8 cellular contexts compared by ENCODE assay signal in the genomic region with DNA sequence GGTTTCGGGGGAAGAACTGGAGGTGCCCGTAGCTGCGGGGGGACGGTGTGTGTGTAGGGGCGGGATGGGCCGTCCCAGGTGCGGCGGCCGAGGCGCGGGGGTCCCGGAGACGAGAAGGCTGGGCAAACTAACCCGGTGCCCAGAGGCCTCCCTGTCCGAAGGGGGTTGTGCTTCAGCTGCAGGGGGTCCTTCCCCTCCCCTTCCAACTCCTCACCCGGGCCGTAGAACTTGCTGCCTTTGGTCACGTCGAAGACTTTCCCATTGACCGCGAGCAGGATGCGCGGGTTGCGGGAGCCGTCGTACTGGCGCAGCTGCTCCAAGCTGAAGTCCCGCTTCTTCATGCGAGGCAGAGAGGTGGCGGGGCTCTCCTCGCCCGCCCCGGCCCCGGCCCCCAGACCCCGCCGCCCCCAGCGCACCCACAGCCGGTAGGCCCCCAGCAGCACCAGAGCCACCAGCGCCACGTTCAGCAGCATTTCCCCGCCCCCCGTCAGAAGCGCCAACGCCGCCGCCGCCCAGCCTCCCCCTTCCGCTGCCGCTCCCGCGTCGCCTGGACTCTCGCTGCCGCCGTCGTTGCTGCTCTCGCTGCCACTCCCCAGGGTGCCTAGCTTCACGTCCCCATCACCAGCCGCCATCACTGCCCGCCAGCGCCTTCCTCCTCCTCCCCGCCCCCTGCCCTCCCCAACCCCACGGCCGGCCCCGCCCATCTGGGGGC. TPM values are rescaled to one million over a fixed set of nuclear protein-coding genes. Genes with fewer than 3 reads are reported as not detected.
DNase-seq lines count a peak whose midpoint lies in the region; ATAC-seq and TF ChIP-seq lines count a peak whose summit lies in the region.

A gene with protein sequence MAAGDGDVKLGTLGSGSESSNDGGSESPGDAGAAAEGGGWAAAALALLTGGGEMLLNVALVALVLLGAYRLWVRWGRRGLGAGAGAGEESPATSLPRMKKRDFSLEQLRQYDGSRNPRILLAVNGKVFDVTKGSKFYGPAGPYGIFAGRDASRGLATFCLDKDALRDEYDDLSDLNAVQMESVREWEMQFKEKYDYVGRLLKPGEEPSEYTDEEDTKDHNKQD (minus strand): TSS at position 655 of the 712 bp plus-strand sequence. CDS start 23 bp downstream, at position 632.

- DNase-seq in mesothelial cell of epicardium (ENCODE audit: low spot score in 2 of 2, unreplicated experiment in 2 of 2) = no peak
- DNase-seq in tibial artery = no peak
- DNase-seq in DMS153 (lab: John Stamatoyannopoulos, UW) = no peak

- TF ChIP-seq CTCF in SU-DHL-6 (IDR thresholded peaks at IDR 0.05; ENCODE audit: insufficient read depth, low read length, poor library complexity, severe bottlenecking) (no peak), mesothelial cell of epicardium (IDR thresholded peaks at IDR 0.05; ENCODE audit: unreplicated experiment) (no peak), tibial artery (IDR thresholded peaks at IDR 0.05) (no peak)

- H3K4me1 ChIP-seq in ACC112 (ENCODE audit: control insufficient read depth, insufficient read depth, low read length, unreplicated experiment) (peaks cover 11% of the 10 kb centered on the region), endocrine pancreas (ENCODE audit: control insufficient read depth, insufficient read depth, low read length) (peaks cover 16% of the 10 kb centered on the region), tibial artery (peaks cover 0 to 33% (median 16%) of the 10 kb centered on the region in 4 donors)

- H4K20me1 ChIP-seq in SU-DHL-6 (ENCODE audit: low read depth, low read length) = peaks cover 4% of the 10 kb centered on the region; the same call in 1 of the 2 replicates

- intact Hi-C loops in tibial artery (cut with DNase I; ENCODE audit: low total_unique reads) = loop anchor here (2.0 to 10.0 kb wide), 4 partner anchors 99 to 525 kb away; a partner anchor contains a TSS

- peak within 1 kb of the TSS; percentile 76 for H3K4me2 ChIP-seq in SU-DHL-6 (ENCODE audit: low read depth, low read length, poor library complexity, severe bottlenecking)

- H3K36me3 Mint-ChIP-seq in mesothelial cell of epicardium = peaks cover 6% of the 10 kb centered on the region

- H3K9me2 ChIP-seq in SU-DHL-6 (replicated peaks; ENCODE audit: insufficient read depth, low read length) = no peaks in the 10 kb centered on the region

- H3K36me3 ChIP-seq in ACC112 (ENCODE audit: insufficient read depth, low read length) = 0 out of 2 replicates have a peak, but pooled peaks cover 5% of the 10 kb centered on the region
- 0 out of 2 replicates have a peak, but pooled peaks cover 7% of the 10 kb centered on the region for H3K36me3 ChIP-seq in SU-DHL-6 (ENCODE audit: low read length)
- H3K36me3 ChIP-seq in endocrine pancreas (ENCODE audit: control insufficient read depth, insufficient read depth, low read length) = no peaks in the 10 kb centered on the region
- no peaks in the 10 kb centered on the region for H3K36me3 ChIP-seq in tibial artery

- peaks cover 27% of the 10 kb centered on the region for H3K4me1 Mint-ChIP-seq in mesothelial cell of epicardium

- H3K9ac ChIP-seq in SU-DHL-6 (ENCODE audit: low read length) (peak within 1 kb of the TSS; percentile 83), endocrine pancreas (ENCODE audit: control insufficient read depth, insufficient read depth, low read length) (peak within 1 kb of the TSS; percentile 86)

- no peaks in the 10 kb centered on the region for H3K27me3 ChIP-seq in ACC112 (ENCODE audit: insufficient read depth, low read length)
- no peaks in the 10 kb centered on the region for H3K27me3 ChIP-seq in SU-DHL-6 (ENCODE audit: low read length)
- H3K27me3 ChIP-seq in endocrine pancreas (ENCODE audit: control insufficient read depth, insufficient read depth, low read length) = no peaks in the 10 kb centered on the region
- no peaks in the 10 kb centered on the region for H3K27me3 ChIP-seq in tibial artery

- peak within 1 kb of the TSS; percentile 98 for H3K27ac Mint-ChIP-seq in mesothelial cell of epicardium

- H3K9me3 ChIP-seq in SU-DHL-6 (ENCODE audit: insufficient read depth, low read length) (no peaks in the 10 kb centered on the region), endocrine pancreas (ENCODE audit: control insufficient read depth, low read length) (no peaks in the 10 kb centered on the region), tibial artery (no peaks in the 10 kb centered on the region)

- ATAC-seq in GM18499 (IDR thresholded peaks at IDR 0.05; ENCODE audit: insufficient read depth, unreplicated experiment) = peak; percentile 20
- peak; percentile 18 for ATAC-seq in HG03135 (IDR thresholded peaks at IDR 0.05; ENCODE audit: unreplicated experiment)

- H3K27ac ChIP-seq in ACC112 (ENCODE audit: low read depth, low read length) (peak within 1 kb of the TSS; percentile 74), SU-DHL-6 (ENCODE audit: low read depth, low read length) (peak within 1 kb of the TSS; percentile 81), tibial artery (peak within 1 kb of the TSS; percentile 95 to 96)

- H3K79me2 ChIP-seq in ACC112 (ENCODE audit: control insufficient read depth, insufficient read depth, low read length, unreplicated experiment) = peaks cover 60% of the 10 kb centered on the region
- H3K79me2 ChIP-seq in SU-DHL-6 (ENCODE audit: insufficient read depth, low read length) = peaks cover 48% of the 10 kb centered on the region

- peak within 1 kb of the TSS; percentile 89 for H3K4me3 ChIP-seq in ACC112 (ENCODE audit: low read depth, low read length)
- H3K4me3 ChIP-seq in SU-DHL-6 (ENCODE audit: insufficient read depth, low read length, poor library complexity, severe bottlenecking) = peak within 1 kb of the TSS; percentile 76
- peak within 1 kb of the TSS; percentile 96 for H3K4me3 ChIP-seq in endocrine pancreas (ENCODE audit: control insufficient read depth, insufficient read depth, low read length)
- H3K4me3 ChIP-seq in tibial artery = peak within 1 kb of the TSS; percentile 89 to 97

- H3K27me3 Mint-ChIP-seq in mesothelial cell of epicardium (ENCODE audit: low read depth) = no peaks in the 10 kb centered on the region

- no peaks in the 10 kb centered on the region for H3F3A ChIP-seq in SU-DHL-6 (ENCODE audit: insufficient read depth)

- H3K9me3 Mint-ChIP-seq in mesothelial cell of epicardium = no peaks in the 10 kb centered on the region

- H3K4me3 Mint-ChIP-seq in mesothelial cell of epicardium = peak within 1 kb of the TSS; percentile 94

- peak within 1 kb of the TSS; percentile 77 for H2AFZ ChIP-seq in ACC112 (ENCODE audit: low read length, unreplicated experiment)
- H2AFZ ChIP-seq in SU-DHL-6 (ENCODE audit: low read depth, low read length, severe bottlenecking) = peak within 1 kb of the TSS; percentile 78

RNA-seq across cellular contexts. Expression of the gene that starts here (rescaled TPM):
- 57.2 to 63.9 TPM (median 62.9 TPM) in 3 replicates for total RNA-seq in mesothelial cell of epicardium
